In genomic region chr21:38323721-38324591, GRCh38 we compare ENCODE assay signal across 8 cellular contexts.
DNase-seq lines count a peak whose midpoint lies in the region; TF ChIP-seq lines count a peak whose summit lies in the region.

No MANE protein-coding gene starts in this region.

- intact Hi-C loops in uterus (cut with DNase I; ENCODE audit: low total_unique reads): no loop called here

- H3K36me3 ChIP-seq in adipocyte (ENCODE audit: control insufficient read depth, insufficient read depth, low read length, severe bottlenecking) (no peaks in the 10 kb centered on the region), Peyer's patch (no peaks in the 10 kb centered on the region), uterus (no peaks in the 10 kb centered on the region)

- peak overlapping the region; percentile 64 for H3K9ac ChIP-seq in adipocyte (ENCODE audit: low read length)

- H3K27ac ChIP-seq in Peyer's patch (no peak overlapping the region), uterus (no peak overlapping the region)

- DNase-seq in GM04503 (ENCODE audit: low read depth) (peak; percentile 99), NCI-H2029 (lab: John Stamatoyannopoulos, UW) (peak; percentile 85), adipocyte (ENCODE audit: low read depth) (no peak), mesenteric fat pad (ENCODE audit: low spot score) (peak; percentile 5), Peyer's patch (no peak), NCI-H1417 (lab: John Stamatoyannopoulos, UW) (no peak), uterus (no peak), T-helper 1 cell (no peak)

- peaks cover 58% of the 10 kb centered on the region for H3K4me1 ChIP-seq in adipocyte (ENCODE audit: control insufficient read depth, insufficient read depth, low read length)
- no peaks in the 10 kb centered on the region for H3K4me1 ChIP-seq in Peyer's patch
- H3K4me1 ChIP-seq in uterus: no peaks in the 10 kb centered on the region

- no peak for TF ChIP-seq CTCF in Peyer's patch (IDR thresholded peaks at IDR 0.05)
- TF ChIP-seq CTCF in uterus (IDR thresholded peaks at IDR 0.05): no peak

- TF ChIP-seq POLR2A in Peyer's patch (IDR thresholded peaks at IDR 0.05) (no peak), uterus (IDR thresholded peaks at IDR 0.05) (no peak)

- H3K27me3 ChIP-seq in adipocyte (replicated peaks; ENCODE audit: control insufficient read depth, insufficient read depth, low read length): no peaks in the 10 kb centered on the region
- H3K27me3 ChIP-seq in Peyer's patch: no peaks in the 10 kb centered on the region
- no peaks in the 10 kb centered on the region for H3K27me3 ChIP-seq in uterus

- H3K9me3 ChIP-seq in adipocyte (ENCODE audit: control insufficient read depth, low read length) (no peaks in the 10 kb centered on the region), Peyer's patch (no peaks in the 10 kb centered on the region), uterus (no peaks in the 10 kb centered on the region)

- peak overlapping the region; percentile 11 for H3K4me3 ChIP-seq in adipocyte (ENCODE audit: low read length)
- H3K4me3 ChIP-seq in Peyer's patch: no peak overlapping the region
- no peak overlapping the region for H3K4me3 ChIP-seq in uterus

Comparison
In these comparisons a context has a peak if more than half of its experiments do, and no peak if none do; other contexts are left out.
1. DNase-seq: peak in GM04503 (single experiment), NCI-H2029 (single experiment) and mesenteric fat pad (single experiment); none in adipocyte (single experiment), Peyer's patch (0 of 3), NCI-H1417 (0 of 3), uterus (0 of 2) and T-helper 1 cell (0 of 5).